In the genomic region with DNA sequence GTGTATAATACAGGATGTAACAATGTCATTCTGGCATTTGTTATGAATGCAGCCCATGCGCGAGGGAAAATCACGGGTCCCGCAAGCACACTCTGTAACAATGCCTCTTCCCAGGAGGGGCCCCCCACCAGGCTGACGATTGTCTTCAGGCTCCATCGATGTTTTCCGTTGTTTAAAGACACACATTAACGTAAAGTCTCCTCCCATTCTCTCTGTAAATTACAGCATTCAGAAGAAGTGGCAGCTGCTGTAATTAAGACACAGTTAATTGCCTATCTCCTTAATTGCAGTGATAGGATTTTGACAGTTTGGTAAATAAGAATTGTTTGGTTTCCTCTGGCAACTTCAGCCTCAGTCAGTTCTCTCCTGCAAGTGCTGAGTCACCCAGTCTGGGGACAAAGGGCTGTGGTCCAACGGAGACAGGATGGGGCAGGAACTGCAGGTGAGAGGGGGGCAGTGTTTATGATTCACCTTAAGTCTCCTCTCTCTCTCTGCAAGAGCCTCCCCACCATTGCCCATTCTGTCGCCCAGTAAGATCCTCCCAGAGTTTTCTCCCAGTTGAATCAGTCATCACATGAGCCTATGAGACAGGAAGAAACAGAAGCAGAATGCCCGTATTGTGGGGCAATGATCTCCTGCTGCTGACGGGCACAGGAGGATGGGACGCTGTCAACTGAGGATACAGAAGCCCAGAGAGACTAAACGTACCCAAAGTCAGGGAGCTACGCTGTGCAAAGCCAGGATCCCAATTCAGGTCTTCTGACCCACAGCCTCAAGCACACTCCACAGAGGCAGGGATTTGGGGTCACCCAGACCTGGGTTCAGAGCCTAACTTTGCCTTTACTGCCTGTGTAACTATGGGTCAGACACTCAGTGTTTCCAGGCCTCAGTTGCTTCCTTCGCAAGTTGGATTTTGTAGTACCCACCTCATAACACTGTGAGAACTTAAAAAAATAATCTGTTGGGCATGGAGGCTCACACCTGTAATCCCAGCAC, we compare ENCODE assay signal across 9 cellular contexts.
A peak's percentile ranks its signal among the peaks of the same experiment; 100 is the strongest.
DNase-seq lines count a peak whose midpoint lies in the region; ATAC-seq and TF ChIP-seq lines count a peak whose summit lies in the region.
"Had no signal": no experiment of that assay in that cellular context is flagged by ENCODE, and none has a peak within 500 bp of the region (broad histone marks: within the 10 kb centered on the region; RNA-seq: fewer than 3 reads in every experiment).

No MANE protein-coding gene starts in this region.

- H3K4me1 ChIP-seq in ascending aorta, result no peaks in the 10 kb centered on the region

- H3K27ac ChIP-seq in ascending aorta, result no peak overlapping the region
- H3K27ac ChIP-seq: heart right ventricle had no signal

- intact Hi-C loops in ascending aorta (cut with DNase I), result no loop called here

- H3K9me3 Mint-ChIP-seq in natural killer cell treated with Interleukin-12 subunit alpha and Interleukin-12 subunit beta and Interleukin-15 and Interleukin-18, amount 100 ng/mL, for 72 hours, result no peaks in the 10 kb centered on the region

- peak overlapping the region; percentile 54 to 83 for H3K27ac Mint-ChIP-seq in natural killer cell treated with Interleukin-12 subunit alpha and Interleukin-12 subunit beta and Interleukin-15 and Interleukin-18, amount 100 ng/mL, for 72 hours

- no peaks in the 10 kb centered on the region for H3K9me3 ChIP-seq in ascending aorta

- no peaks in the 10 kb centered on the region for H3K27me3 Mint-ChIP-seq in natural killer cell treated with Interleukin-12 subunit alpha and Interleukin-12 subunit beta and Interleukin-15 and Interleukin-18, amount 100 ng/mL, for 72 hours

- peak; percentile 65 to 83 for ATAC-seq in natural killer cell treated with Interleukin-12 subunit alpha and Interleukin-12 subunit beta and Interleukin-15 and Interleukin-18, amount 100 ng/mL, for 72 hours
- no peak for ATAC-seq in GM19328 (IDR thresholded peaks at IDR 0.05; ENCODE audit: unreplicated experiment)
- ATAC-seq in HG02970 (IDR thresholded peaks at IDR 0.05; ENCODE audit: low FRiP score, unreplicated experiment), result no peak

- H3K4me3 Mint-ChIP-seq in natural killer cell treated with Interleukin-12 subunit alpha and Interleukin-12 subunit beta and Interleukin-15 and Interleukin-18, amount 100 ng/mL, for 72 hours, result peak overlapping the region; percentile 39

- peak overlapping the region; percentile 21 for H3K4me3 ChIP-seq in choroid plexus epithelial cell (ENCODE audit: low read depth, low read length)
- no peak overlapping the region for H3K4me3 ChIP-seq in ascending aorta
- H3K4me3 ChIP-seq: heart right ventricle had no signal

- no peaks in the 10 kb centered on the region for H3K27me3 ChIP-seq in ascending aorta

- no peaks in the 10 kb centered on the region for H3K36me3 Mint-ChIP-seq in natural killer cell treated with Interleukin-12 subunit alpha and Interleukin-12 subunit beta and Interleukin-15 and Interleukin-18, amount 100 ng/mL, for 72 hours

- no peak for TF ChIP-seq CTCF in choroid plexus epithelial cell (conservative IDR thresholded peaks at IDR 0.05; ENCODE audit: low read depth, low read length)
- TF ChIP-seq CTCF in ascending aorta (IDR thresholded peaks at IDR 0.05), result no peak

- DNase-seq in NK-92 treated with Interleukin-12 subunit alpha and Interleukin-12 subunit beta, amount 100 ng/mL, for 24 hours (lab: John Stamatoyannopoulos, UW), result peak; percentile 15
- DNase-seq in NK-92 (lab: John Stamatoyannopoulos, UW; ENCODE audit: unreplicated experiment), result no peak
- DNase-seq in NCI-H345 treated with DMSO at 0.1 percent for 48 hours (lab: John Stamatoyannopoulos, UW; ENCODE audit: unreplicated experiment), result peak; percentile 67
- peak; percentile 57 for DNase-seq in choroid plexus epithelial cell (ENCODE audit: low read depth)
- no peak for DNase-seq in natural killer cell treated with Interleukin-12 subunit alpha and Interleukin-12 subunit beta and Interleukin-15 and Interleukin-18, amount 100 ng/mL, for 72 hours (ENCODE audit: low spot score)
- DNase-seq in ascending aorta (ENCODE audit: low spot score in 2 of 2), result no peak
- DNase-seq: heart right ventricle had no signal

- no peaks in the 10 kb centered on the region for H3K36me3 ChIP-seq in ascending aorta
- H3K36me3 ChIP-seq: heart right ventricle had no signal

- H3K4me1 Mint-ChIP-seq in natural killer cell treated with Interleukin-12 subunit alpha and Interleukin-12 subunit beta and Interleukin-15 and Interleukin-18, amount 100 ng/mL, for 72 hours (ENCODE audit: low read depth in 2 of 2), result peaks cover 7 to 13% of the 10 kb centered on the region in 2 donors

Comparison
In these comparisons a context has a peak if more than half of its experiments do, and no peak if none do; other contexts are left out.
1. DNase-seq: peak in NK-92 treated with Interleukin-12 subunit alpha and Interleukin-12 subunit beta, amount 100 ng/mL, for 24 hours (single experiment), NCI-H345 treated with DMSO at 0.1 percent for 48 hours (single experiment) and choroid plexus epithelial cell (single experiment); none in NK-92 (single experiment), natural killer cell treated with Interleukin-12 subunit alpha and Interleukin-12 subunit beta and Interleukin-15 and Interleukin-18, amount 100 ng/mL, for 72 hours (single experiment) and ascending aorta (0 of 2).
2. ATAC-seq: peak in natural killer cell treated with Interleukin-12 subunit alpha and Interleukin-12 subunit beta and Interleukin-15 and Interleukin-18, amount 100 ng/mL, for 72 hours (2 of 2); none in GM19328 (single experiment) and HG02970 (single experiment).